ENCODE assay signal across 23 cellular contexts in the genomic region with DNA sequence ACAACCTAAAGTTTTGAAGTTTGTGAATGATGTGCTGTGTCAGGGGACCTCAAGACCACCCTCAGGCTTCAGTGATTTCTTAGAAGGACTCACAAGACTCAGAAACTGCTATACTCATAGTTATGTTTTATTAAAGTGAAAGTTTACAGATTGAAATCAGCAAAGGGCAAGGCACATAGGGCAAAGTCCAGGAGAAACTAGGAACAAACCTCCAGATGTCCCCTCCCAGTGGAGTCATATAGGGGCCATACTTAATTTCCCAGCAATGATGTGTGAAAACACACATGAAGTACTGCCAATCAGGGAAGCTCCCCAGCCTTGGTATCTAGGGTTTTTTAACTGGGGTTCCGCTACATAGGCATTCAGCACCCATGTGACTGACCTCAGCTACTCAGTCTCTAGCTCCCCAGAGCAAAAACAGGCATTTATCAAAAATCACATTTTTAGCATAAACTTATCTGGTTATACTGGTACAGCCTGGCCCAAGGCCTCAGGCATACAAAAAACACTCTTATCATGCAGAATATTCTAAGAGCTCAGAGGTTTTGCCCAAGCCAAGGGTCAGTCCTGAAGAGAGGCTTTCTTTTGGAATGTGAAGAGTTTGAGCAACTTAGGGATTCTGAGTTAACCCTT.
"Had no signal": no experiment of that assay in that cellular context is flagged by ENCODE, and none has a peak within 500 bp of the region (broad histone marks: within the 10 kb centered on the region; RNA-seq: fewer than 3 reads in every experiment).

No MANE protein-coding gene starts in this region.

- ATAC-seq: gastrocnemius medialis; lower lobe of right lung; natural killer cell; stimulated activated naive CD8-positive, alpha-beta T cell treated with anti-CD3 and anti-CD28 coated beads, Interleukin-15, Interleukin-2, amounts not matched to agents 100 U/mL and 50 U/mL, for 24 hours had no signal

- H3K27ac ChIP-seq: colonic mucosa, dorsolateral prefrontal cortex, esophagus muscularis mucosa, gastrocnemius medialis, lower lobe of right lung, prostate gland, right atrium auricular region, thyroid gland had no signal

- H3K4me3 Mint-ChIP-seq: activated B cell treated with CpG ODN at 0.5 μM for 24 hours; activated naive CD8-positive, alpha-beta T cell treated with anti-CD3 and anti-CD28 coated beads for 36 hours; natural killer cell; T-helper 1 cell treated with Interleukin-12 subunit alpha and Interleukin-12 subunit beta and Interleukin-4 antibody, amounts not matched to agents 30 μg/mL and 1 μg/mL, for 36 hours had no signal

- H3K27ac Mint-ChIP-seq: activated B cell treated with CpG ODN at 0.5 μM for 24 hours; activated naive CD8-positive, alpha-beta T cell treated with anti-CD3 and anti-CD28 coated beads for 36 hours; natural killer cell; T-helper 1 cell treated with Interleukin-12 subunit alpha and Interleukin-12 subunit beta and Interleukin-4 antibody, amounts not matched to agents 30 μg/mL and 1 μg/mL, for 36 hours had no signal

- H3K4me1 ChIP-seq: colonic mucosa, gastrocnemius medialis, lower lobe of right lung, prostate gland, thyroid gland had no signal

- H3K9me3 ChIP-seq: colonic mucosa, gastrocnemius medialis, prostate gland, thyroid gland had no signal

- H3K9me3 Mint-ChIP-seq: natural killer cell had no signal

- H3K36me3 ChIP-seq: colonic mucosa, esophagus muscularis mucosa, gastrocnemius medialis, lower lobe of right lung, prostate gland, right atrium auricular region, thyroid gland had no signal

- H3K4me1 Mint-ChIP-seq: activated naive CD8-positive, alpha-beta T cell treated with anti-CD3 and anti-CD28 coated beads for 36 hours; natural killer cell had no signal

- DNase-seq: activated B cell treated with CpG ODN at 0.5 μM for 24 hours; activated CD4-positive, alpha-beta T cell treated with anti-CD3 and anti-CD28 coated beads for 4 hours; activated CD4-positive, alpha-beta T cell treated with anti-CD3 and anti-CD28 coated beads, Interleukin-2, amount 50 U/mL, for 48 hours; activated naive CD4-positive, alpha-beta T cell treated with Interleukin-2 at 50 U/mL for 16 hours; activated naive CD8-positive, alpha-beta T cell treated with anti-CD3 and anti-CD28 coated beads for 36 hours; activated T-cell treated with anti-CD3 and anti-CD28 coated beads, Interleukin-2, amount 50 U/mL, for 48 hours; amniotic stem cell; colonic mucosa; dorsolateral prefrontal cortex; gastrocnemius medialis; head of caudate nucleus; islet precursor cell; lower lobe of right lung; natural killer cell; stimulated activated CD4-positive, alpha-beta T cell treated with anti-CD3 and anti-CD28 coated beads, Interleukin-12 subunit alpha, Interleukin-12 subunit beta, amount 100 ng/mL, for 4 hours; stimulated activated CD4-positive, alpha-beta T cell treated with anti-CD3 and anti-CD28 coated beads, Interleukin-4, amount 100 ng/mL, for 4 hours; stimulated activated naive CD8-positive, alpha-beta T cell treated with anti-CD3 and anti-CD28 coated beads, Interleukin-15, Interleukin-2, amounts not matched to agents 100 U/mL and 50 U/mL, for 24 hours; T1000; thyroid gland had no signal

- H3K36me3 Mint-ChIP-seq: natural killer cell had no signal

- H3K4me3 ChIP-seq: colonic mucosa, dorsolateral prefrontal cortex, esophagus muscularis mucosa, gastrocnemius medialis, lower lobe of right lung, prostate gland, right atrium auricular region, thyroid gland had no signal

- H3K27me3 Mint-ChIP-seq: activated B cell treated with CpG ODN at 0.5 μM for 24 hours; activated naive CD8-positive, alpha-beta T cell treated with anti-CD3 and anti-CD28 coated beads for 36 hours had no signal

- H3K27me3 ChIP-seq: colonic mucosa, esophagus muscularis mucosa, gastrocnemius medialis, right atrium auricular region, thyroid gland had no signal
